ENCODE assay signal across 25 cellular contexts in genomic region chr13:42228527-42228926, GRCh38. TPM values are rescaled to one million over a fixed set of nuclear protein-coding genes. Genes with fewer than 3 reads are reported as not detected.
DNase-seq lines count a peak whose midpoint lies in the region; ATAC-seq, FAIRE-seq and TF ChIP-seq lines count a peak whose summit lies in the region.
"Had no signal": no experiment of that assay in that cellular context is flagged by ENCODE, and none has a peak within 500 bp of the region (broad histone marks: within the 10 kb centered on the region; RNA-seq: fewer than 3 reads in every experiment).

No MANE protein-coding gene starts in this region.

- H3K27me3 ChIP-seq in mammary epithelial cell (ENCODE audit: insufficient read depth, low read length) = no peaks in the 10 kb centered on the region
- H3K27me3 ChIP-seq: BLaER1 treated with 17β-estradiol and CSF1 and Interleukin-3, amounts not matched to agents 10 nM and 100 nM; SJSA1 had no signal

- no peak for ATAC-seq in WTC11
- no peak for ATAC-seq in HG03520 (IDR thresholded peaks at IDR 0.05; ENCODE audit: unreplicated experiment)
- no peak for ATAC-seq in GM18861 (IDR thresholded peaks at IDR 0.05; ENCODE audit: unreplicated experiment)
- ATAC-seq: Right ventricle myocardium inferior had no signal

- intact Hi-C loops in MCF 10A (cut with micrococcal nuclease) = no loop called here
- intact Hi-C loops in mammary epithelial cell (cut with micrococcal nuclease) = no loop called here

- no peak overlapping the region for H3K4me2 ChIP-seq in mammary epithelial cell (ENCODE audit: insufficient read depth, low read depth, low read length)
- H3K4me2 ChIP-seq: BLaER1 treated with 17β-estradiol and CSF1 and Interleukin-3, amounts not matched to agents 10 nM and 100 nM; KMS-11 had no signal

- FAIRE-seq in GM18507 (lab: Jason Lieb, UNC) = peak; percentile 31
- FAIRE-seq: G401.6, GM12892, RCC 7860 had no signal

- no peak overlapping the region for H3K9ac ChIP-seq in mammary epithelial cell (ENCODE audit: insufficient read depth, low read length)
- H3K9ac ChIP-seq: BLaER1 treated with 17β-estradiol and CSF1 and Interleukin-3, amounts not matched to agents 10 nM and 100 nM; KMS-11 had no signal

- H3K36me3 ChIP-seq in mammary epithelial cell (ENCODE audit: insufficient read depth, low read length) = peaks cover 5% of the 10 kb centered on the region

- TF ChIP-seq CTCF in MCF 10A (IDR thresholded peaks at IDR 0.05; ENCODE audit: unreplicated experiment) = no peak
- no peak for TF ChIP-seq CTCF in mammary epithelial cell (conservative IDR thresholded peaks at IDR 0.05 in 1 of 2, IDR thresholded peaks at IDR 0.05 in 1 of 2; ENCODE audit: extremely low read depth in 1 of 2, insufficient read depth in 1 of 2, low read depth in 1 of 2, low read length in 2 of 2)
- no peak for TF ChIP-seq CTCF in WTC11 (IDR thresholded peaks at IDR 0.05)

- BruUV-seq in MCF 10A (replicated peaks; lab: Mats Ljungman, UMichigan) (no TSS peak), mammary epithelial cell (replicated peaks; lab: Mats Ljungman, UMichigan) (no TSS peak)

- in situ Hi-C loops in mammary epithelial cell (cut with MboI; ENCODE audit: low sequenced_read_pairs in 2 of 2) = no loop called here

- no peaks in the 10 kb centered on the region for H3K9me3 Mint-ChIP-seq in MCF 10A (ENCODE audit: unreplicated experiment)
- H3K9me3 Mint-ChIP-seq in WTC11 = 0 out of 2 replicates have a peak, but pooled peaks cover 4% of the 10 kb centered on the region

- peak overlapping the region; percentile 43 for H3K27ac Mint-ChIP-seq in MCF 10A (ENCODE audit: low read depth, unreplicated experiment)
- 0 out of 2 replicates have a peak overlapping the region, but pooled peaks have one; percentile 5 for H3K27ac Mint-ChIP-seq in WTC11

- no peak overlapping the region for H2AFZ ChIP-seq in mammary epithelial cell (ENCODE audit: low read depth, low read length)

- no peaks in the 10 kb centered on the region for H3K9me3 ChIP-seq in mammary epithelial cell (replicated peaks; ENCODE audit: insufficient read depth, low read length)
- H3K9me3 ChIP-seq: SJSA1 had no signal

- no peaks in the 10 kb centered on the region for H3K79me2 ChIP-seq in mammary epithelial cell (ENCODE audit: insufficient read depth, low read length)

- no peak overlapping the region for H3K4me3 Mint-ChIP-seq in MCF 10A (ENCODE audit: unreplicated experiment)
- H3K4me3 Mint-ChIP-seq in WTC11 = no peak overlapping the region
- H3K4me3 Mint-ChIP-seq: CD4-positive, alpha-beta memory T cell had no signal

- no peak overlapping the region for H3K27ac ChIP-seq in mammary epithelial cell (ENCODE audit: insufficient read depth, low read depth, low read length)
- H3K27ac ChIP-seq: BLaER1 treated with 17β-estradiol and CSF1 and Interleukin-3, amounts not matched to agents 10 nM and 100 nM; KMS-11; SJSA1 had no signal

- H3K4me3 ChIP-seq in mammary epithelial cell (replicated peaks in 1 of 3; ENCODE audit: insufficient read depth in 1 of 3, low read depth in 2 of 3, low read length in 3 of 3) = no peak overlapping the region
- H3K4me3 ChIP-seq: BLaER1 treated with 17β-estradiol and CSF1 and Interleukin-3, amounts not matched to agents 10 nM and 100 nM; SJSA1 had no signal

- H3K4me1 Mint-ChIP-seq in MCF 10A (ENCODE audit: insufficient read depth, unreplicated experiment) = peaks cover 13% of the 10 kb centered on the region
- H3K4me1 Mint-ChIP-seq in WTC11 = peaks cover 9% of the 10 kb centered on the region
- H3K4me1 Mint-ChIP-seq: CD4-positive, alpha-beta memory T cell had no signal

- H3K36me3 Mint-ChIP-seq in MCF 10A (ENCODE audit: insufficient read depth, unreplicated experiment) (peaks cover 32% of the 10 kb centered on the region), WTC11 (peaks cover 12% of the 10 kb centered on the region)

- H3K27me3 Mint-ChIP-seq in MCF 10A (ENCODE audit: insufficient read depth, unreplicated experiment) (no peaks in the 10 kb centered on the region), WTC11 (ENCODE audit: low read depth) (no peaks in the 10 kb centered on the region)
- H3K27me3 Mint-ChIP-seq: CD4-positive, alpha-beta memory T cell had no signal

- POLR2A ChIA-PET in MCF 10A (lab: Yijun Ruan, JAX) = no interaction called here
- POLR2A ChIA-PET in WTC11 (lab: Charles Lee) = no interaction called here

- H4K20me1 ChIP-seq in mammary epithelial cell (ENCODE audit: insufficient read depth, low read length) = no peaks in the 10 kb centered on the region
- H4K20me1 ChIP-seq: BLaER1 treated with 17β-estradiol and CSF1 and Interleukin-3, amounts not matched to agents 10 nM and 100 nM had no signal

- WGBS in mammary epithelial cell (ENCODE audit: low coverage, missing lambda C conversion rate) = 100% methylated on average over 1 of the region's 1 CpG

- no peak for DNase-seq in MCF 10A (ENCODE audit: unreplicated experiment)
- no peak for DNase-seq in mammary epithelial cell
- no peak for DNase-seq in GM18507 (ENCODE audit: extremely low spot score, insufficient read length, low read depth)
- DNase-seq in WTC11 (ENCODE audit: low spot score) = no peak
- peak; percentile 12 for DNase-seq in renal cortical epithelial cell (ENCODE audit: low read depth)
- DNase-seq in cortex of kidney (lab: John Stamatoyannopoulos, UW) = no peak
- DNase-seq: ACHN; Calu3; CD4-positive, alpha-beta memory T cell; H7; MV-4-11; NCI-H1694; NCI-H2081; NCI-H2171; NCI-H524 treated with DMSO at 0.1 percent for 48 hours; OCI-M1 had no signal

- CTCF ChIA-PET in MCF 10A (lab: Yijun Ruan, JAX) (no interaction called here), mammary epithelial cell (lab: Charles Lee; ENCODE audit: low non-redundant PET) (no interaction called here), WTC11 (lab: Charles Lee) (no interaction called here)

- dilution Hi-C loops in mammary epithelial cell (cut with HindIII; ENCODE audit: low sequenced_read_pairs) = no loop called here

- no peaks in the 10 kb centered on the region for H3K4me1 ChIP-seq in mammary epithelial cell (ENCODE audit: insufficient read depth, low read length)

TF ChIP-seq in WTC11, 78 proteins besides CTCF, POLR2A, EP300 and RAD21 (continues in another document):
- TF ChIP-seq, protein P1, sequence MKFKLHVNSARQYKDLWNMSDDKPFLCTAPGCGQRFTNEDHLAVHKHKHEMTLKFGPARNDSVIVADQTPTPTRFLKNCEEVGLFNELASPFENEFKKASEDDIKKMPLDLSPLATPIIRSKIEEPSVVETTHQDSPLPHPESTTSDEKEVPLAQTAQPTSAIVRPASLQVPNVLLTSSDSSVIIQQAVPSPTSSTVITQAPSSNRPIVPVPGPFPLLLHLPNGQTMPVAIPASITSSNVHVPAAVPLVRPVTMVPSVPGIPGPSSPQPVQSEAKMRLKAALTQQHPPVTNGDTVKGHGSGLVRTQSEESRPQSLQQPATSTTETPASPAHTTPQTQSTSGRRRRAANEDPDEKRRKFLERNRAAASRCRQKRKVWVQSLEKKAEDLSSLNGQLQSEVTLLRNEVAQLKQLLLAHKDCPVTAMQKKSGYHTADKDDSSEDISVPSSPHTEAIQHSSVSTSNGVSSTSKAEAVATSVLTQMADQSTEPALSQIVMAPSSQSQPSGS (CRISPR knock-in tag; IDR thresholded peaks at IDR 0.05; ENCODE audit: borderline replicate concordance, low read depth) = no peak
- TF ChIP-seq E2F1 (CRISPR knock-in tag; IDR thresholded peaks at IDR 0.05) (no peak), EMX1 (CRISPR knock-in tag; IDR thresholded peaks at IDR 0.05) (no peak), NR1H2 (CRISPR knock-in tag; IDR thresholded peaks at IDR 0.05) (no peak), OVOL2 (CRISPR knock-in tag; IDR thresholded peaks at IDR 0.05; ENCODE audit: borderline replicate concordance) (no peak), GABPB1 (CRISPR knock-in tag; IDR thresholded peaks at IDR 0.05) (no peak), RELA (CRISPR knock-in tag; IDR thresholded peaks at IDR 0.05; ENCODE audit: borderline replicate concordance) (no peak), NR3C1 (CRISPR knock-in tag; conservative IDR thresholded peaks at IDR 0.05; ENCODE audit: low read depth) (no peak), CBFB (CRISPR knock-in tag; IDR thresholded peaks at IDR 0.05; ENCODE audit: low read depth) (no peak), SMAD3 (CRISPR knock-in tag; IDR thresholded peaks at IDR 0.05; ENCODE audit: borderline replicate concordance) (no peak), IRF2 (CRISPR knock-in tag; IDR thresholded peaks at IDR 0.05; ENCODE audit: borderline replicate concordance, low read depth) (no peak), SP1 (CRISPR knock-in tag; conservative IDR thresholded peaks at IDR 0.05) (no peak), NFATC4 (CRISPR knock-in tag; IDR thresholded peaks at IDR 0.05) (no peak), MYBL2 (CRISPR knock-in tag; IDR thresholded peaks at IDR 0.05) (no peak)

RNA-seq across cellular contexts. Expression of gene AKAP11, which starts 43.4 kb away (rescaled TPM):
- total RNA-seq in MCF 10A (2022) (22.0 and 24.7 TPM in 2 replicates), mammary epithelial cell (10 to 100 TPM; 28.5 to 28.6 TPM), WTC11 (2021) (16.7 to 18.2 TPM (median 17.7 TPM) in 3 replicates), renal cortical epithelial cell (14.8 and 41.5 TPM in 2 replicates)
- 12.8 TPM for polyA plus RNA-seq in mammary epithelial cell
- polyA minus RNA-seq in mammary epithelial cell = 21.7 TPM
